Comparison of ENCODE assay signal across 22 cellular contexts in the genomic region with DNA sequence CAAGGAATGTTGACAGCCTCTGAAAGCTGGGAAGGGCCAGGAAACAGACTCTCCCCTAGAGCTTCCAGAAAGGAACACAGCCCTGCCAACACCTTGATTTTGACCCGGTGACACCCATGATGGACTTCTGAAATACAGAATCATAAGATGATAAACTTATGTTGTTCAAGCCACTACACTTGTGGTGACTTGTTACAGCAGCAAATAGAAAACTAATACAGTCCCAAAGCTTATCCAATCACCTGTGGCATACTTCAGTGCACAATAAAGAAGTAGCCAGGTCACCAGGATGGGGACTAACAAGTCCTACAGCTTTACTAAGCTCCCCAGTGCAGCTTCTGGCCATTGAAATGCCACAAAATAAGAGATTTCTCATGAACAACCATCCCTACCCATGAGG.
"Had no signal": no experiment of that assay in that cellular context is flagged by ENCODE, and none has a peak within 500 bp of the region (broad histone marks: within the 10 kb centered on the region; RNA-seq: fewer than 3 reads in every experiment).

No MANE protein-coding gene starts in this region.

- H3K4me3 ChIP-seq: MG63, SJCRH30 had no signal

- H3K9me3 ChIP-seq: MG63, SJCRH30 had no signal

- H3K27me3 ChIP-seq: MG63, SJCRH30 had no signal

- H3K4me1 ChIP-seq: SJCRH30 had no signal

- H3K27ac ChIP-seq: SJCRH30 had no signal

- H3K36me3 ChIP-seq: MG63 had no signal

- ATAC-seq: Panc1, PC-3, Right ventricle myocardium inferior, SK-N-SH treated with all-trans-retinoic acid at 6 μM for 48 hours had no signal

- DNase-seq: Karpas-422; KBM-7; MG63; NCI-H1092; NCI-H1105 treated with DMSO at 0.1 percent for 48 hours; NCI-H1417 treated with DMSO at 0.1 percent for 48 hours; NCI-H146; NCI-H1694 treated with DMSO at 0.1 percent for 48 hours; NCI-H1930; NCI-H2081; NCI-H2107; NCI-H2227 treated with DMSO at 0.1 percent for 48 hours; NCI-H524; NCI-H526 treated with DMSO at 0.1 percent for 48 hours; NCI-H748 treated with DMSO at 0.1 percent for 48 hours; NK-92 treated with Interleukin-12 subunit alpha and Interleukin-12 subunit beta, amount 100 ng/mL, for 24 hours; PC-3; SHP77 treated with DMSO at 0.1 percent for 48 hours; SJCRH30 had no signal
